12 cellular contexts compared by ENCODE assay signal in the genomic region with DNA sequence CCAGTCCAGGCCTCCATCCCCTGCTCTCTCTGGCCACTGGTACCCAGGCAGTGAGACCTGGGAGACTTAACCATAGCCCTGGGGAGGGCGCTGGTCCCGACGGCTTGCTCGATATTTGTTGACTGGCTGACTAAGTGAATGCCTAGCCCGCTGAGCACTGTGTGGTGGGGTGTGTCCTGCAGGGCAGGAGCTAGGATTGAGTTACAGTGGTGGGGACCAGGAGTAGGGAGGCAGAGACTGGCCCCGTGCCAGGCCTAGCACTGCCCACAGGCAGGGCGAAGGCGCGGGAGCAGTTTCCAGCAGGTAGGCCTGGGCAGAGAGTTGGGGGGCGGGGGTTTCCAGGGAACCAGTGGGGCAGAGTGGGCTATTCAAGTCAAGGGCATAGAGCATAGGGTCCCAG. TPM values are rescaled to one million over a fixed set of nuclear protein-coding genes. Genes with fewer than 3 reads are reported as not detected.
DNase-seq lines count a peak whose midpoint lies in the region; FAIRE-seq and TF ChIP-seq lines count a peak whose summit lies in the region.
"Had no signal": no experiment of that assay in that cellular context is flagged by ENCODE, and none has a peak within 500 bp of the region (broad histone marks: within the 10 kb centered on the region; RNA-seq: fewer than 3 reads in every experiment).

A gene (plus strand): TSS at position 260 of the 400 bp plus-strand sequence. CDS start 2,887 bp downstream, outside the sequence.

- H3K4me3 ChIP-seq in small intestine (ENCODE audit: low read depth in 1 of 2, low read length in 2 of 2) = peak within 1 kb of the TSS; percentile 8 to 68
- no peak within 1 kb of the TSS for H3K4me3 ChIP-seq in A673 (ENCODE audit: low read depth, low read length, poor library complexity, severe bottlenecking)
- H3K4me3 ChIP-seq: body of pancreas had no signal

- WGBS in small intestine, 3 donors = 15 to 64% (median 21%) methylated on average over 10 of the region's 10 CpGs

- H3K9me3 Mint-ChIP-seq in immature natural killer cell = no peaks in the 10 kb centered on the region

- CTCF ChIA-PET in A673 (lab: Charles Lee) = no interaction called here

- peaks cover 0 to 5% (median 2%) of the 10 kb centered on the region in 3 donors for H3K27me3 Mint-ChIP-seq in immature natural killer cell (ENCODE audit: low read depth in 3 of 3)

- POLR2A ChIA-PET in A673 (lab: Charles Lee; ENCODE audit: low non-redundant PET) = no interaction called here

- intact Hi-C loops in A673 (cut with micrococcal nuclease; ENCODE audit: unreplicated experiment) = no loop called here

- H3K4me1 ChIP-seq in small intestine (ENCODE audit: control insufficient read depth in 2 of 2, insufficient read depth in 1 of 2, low read depth in 1 of 2, low read length in 1 of 2) = peaks cover 3 to 5% of the 10 kb centered on the region in 2 donors
- H3K4me1 ChIP-seq in A673 (ENCODE audit: insufficient read depth, low read length, poor library complexity, severe bottlenecking) = no peaks in the 10 kb centered on the region

- DNase-seq in NCI-H345 (lab: John Stamatoyannopoulos, UW) = peak; percentile 27
- no peak for DNase-seq in NCI-H345 treated with DMSO at 0.1 percent for 48 hours (lab: John Stamatoyannopoulos, UW; ENCODE audit: unreplicated experiment)
- DNase-seq in immature natural killer cell = no peak
- peak; percentile 95 for DNase-seq in small intestine
- no peak for DNase-seq in NCI-H526 treated with DMSO at 0.1 percent for 48 hours (lab: John Stamatoyannopoulos, UW)
- no peak for DNase-seq in A673 (ENCODE audit: low spot score)
- no peak for DNase-seq in stimulated activated CD4-positive, alpha-beta T cell treated with anti-CD3 and anti-CD28 coated beads, Interleukin-12 subunit alpha, Interleukin-12 subunit beta, amount 100 ng/mL, for 4 hours
- DNase-seq: NCI-H2029, T1000 had no signal

- peaks cover 0 to 3% of the 10 kb centered on the region in 2 donors for H3K36me3 ChIP-seq in small intestine (ENCODE audit: control insufficient read depth in 2 of 2, insufficient read depth in 2 of 2, low read length in 2 of 2)
- no peaks in the 10 kb centered on the region for H3K36me3 ChIP-seq in A673 (ENCODE audit: insufficient read depth, low read length, poor library complexity, severe bottlenecking)

- no peak for TF ChIP-seq CTCF in VCaP (conservative IDR thresholded peaks at IDR 0.05)
- TF ChIP-seq CTCF in A673 (conservative IDR thresholded peaks at IDR 0.05; ENCODE audit: low read depth, low read length) = no peak

- no peaks in the 10 kb centered on the region for H3K27me3 ChIP-seq in small intestine (ENCODE audit: control insufficient read depth in 2 of 2, insufficient read depth in 2 of 2, low read length in 2 of 2)
- H3K27me3 ChIP-seq in A673 (replicated peaks; ENCODE audit: insufficient read depth, low read depth, low read length, poor library complexity) = no peaks in the 10 kb centered on the region
- H3K27me3 ChIP-seq: body of pancreas had no signal

- H3K9me3 ChIP-seq in small intestine (ENCODE audit: control insufficient read depth, low read depth) (no peaks in the 10 kb centered on the region), A673 (ENCODE audit: low read depth, low read length, poor library complexity, severe bottlenecking) (no peaks in the 10 kb centered on the region)
- H3K9me3 ChIP-seq: body of pancreas had no signal

- BruUV-seq in A673 (replicated peaks; lab: Mats Ljungman, UMichigan) = no TSS peak

- peak within 1 kb of the TSS; percentile 10; the same call in 1 of the 2 replicates for H3K27ac ChIP-seq in VCaP
- peak within 1 kb of the TSS; percentile 96 to 97 for H3K27ac ChIP-seq in small intestine (ENCODE audit: low read depth in 1 of 2, low read length in 1 of 2)
- H3K27ac ChIP-seq in A673 (ENCODE audit: low read depth, low read length, poor library complexity, severe bottlenecking) = no peak within 1 kb of the TSS
- H3K27ac ChIP-seq: body of pancreas had no signal

- peak within 1 kb of the TSS in 2 of 5 donors; percentile 29 to 38 for H3K4me3 Mint-ChIP-seq in immature natural killer cell

- H3K27ac Mint-ChIP-seq in immature natural killer cell = no peak within 1 kb of the TSS

- no peaks in the 10 kb centered on the region for H3K36me3 Mint-ChIP-seq in immature natural killer cell

- peaks cover 24 to 27% of the 10 kb centered on the region in 2 donors for H3K4me1 Mint-ChIP-seq in immature natural killer cell

- no peak for FAIRE-seq in small intestine (lab: Jason Lieb, UNC)
- FAIRE-seq: A204.1 had no signal

RNA-seq across cellular contexts. Expression of the gene that starts here (rescaled TPM):
- polyA plus RNA-seq in immature natural killer cell = 10 to 100 TPM; 12.9 to 15.7 (median 14.6) TPM
- polyA plus RNA-seq in small intestine = 100 to 1,000 TPM in 2 of 3 donors, 10 to 100 TPM in 1; 57.6 to 266 (median 191) TPM
- total RNA-seq in A673 (2021) = 2.9 and 4.2 TPM in 2 replicates

Comparison
In these comparisons a context has a peak if more than half of its experiments do, and no peak if none do; other contexts are left out.
1. DNase-seq: peak in NCI-H345 (single experiment) and small intestine (single experiment); none in NCI-H345 treated with DMSO at 0.1 percent for 48 hours (single experiment), immature natural killer cell (0 of 3), NCI-H526 treated with DMSO at 0.1 percent for 48 hours (single experiment), A673 (single experiment) and stimulated activated CD4-positive, alpha-beta T cell treated with anti-CD3 and anti-CD28 coated beads, Interleukin-12 subunit alpha, Interleukin-12 subunit beta, amount 100 ng/mL, for 4 hours (single experiment).